In the genomic region with DNA sequence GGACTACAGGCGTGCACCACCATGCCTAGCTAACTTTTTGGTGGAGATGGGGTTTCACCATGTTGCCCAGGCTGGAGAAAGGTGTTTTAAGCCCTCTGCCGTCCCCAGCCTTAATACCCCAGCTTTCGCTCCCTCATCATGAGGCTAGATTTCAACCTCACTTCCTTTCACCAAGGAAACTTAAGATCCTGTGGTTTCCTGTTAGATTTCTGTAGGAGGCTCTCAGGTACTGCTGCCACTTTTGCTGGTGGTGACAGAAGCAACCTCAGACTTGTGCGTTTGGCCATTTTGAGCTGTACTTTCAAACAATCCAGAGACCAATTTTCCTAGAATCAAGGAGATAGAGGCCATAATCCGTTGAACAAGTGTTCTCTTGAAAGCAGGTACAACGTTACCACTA, we compare ENCODE assay signal across 22 cellular contexts. TPM values are rescaled to one million over a fixed set of nuclear protein-coding genes. Genes with fewer than 3 reads are reported as not detected.
DNase-seq lines count a peak whose midpoint lies in the region; ATAC-seq and TF ChIP-seq lines count a peak whose summit lies in the region.
"Had no signal": no experiment of that assay in that cellular context is flagged by ENCODE, and none has a peak within 500 bp of the region (broad histone marks: within the 10 kb centered on the region; RNA-seq: fewer than 3 reads in every experiment).

No MANE protein-coding gene starts in this region.

- H3K36me3 ChIP-seq in mesenchymal stem cell (ENCODE audit: control insufficient read depth in 1 of 2, insufficient read depth in 2 of 2, low read depth in 1 of 2, low read length in 2 of 2): peaks cover 2 to 10% of the 10 kb centered on the region in 2 experiments
- H3K36me3 ChIP-seq in brain microvascular endothelial cell (replicated peaks): no peaks in the 10 kb centered on the region
- H3K36me3 ChIP-seq: BE2C, MG63 had no signal

- no peaks in the 10 kb centered on the region for H3K9me3 ChIP-seq in mesenchymal stem cell (ENCODE audit: control insufficient read depth, low read length)
- H3K9me3 ChIP-seq: BE2C, MG63 had no signal

- H3K4ac ChIP-seq in mesenchymal stem cell (ENCODE audit: low read depth in 1 of 2, low read length in 2 of 2): no peak overlapping the region

- H2BK120ac ChIP-seq in mesenchymal stem cell (ENCODE audit: low read depth, low read length): no peak overlapping the region

- no peak overlapping the region for H3K27ac ChIP-seq in mesenchymal stem cell (ENCODE audit: low read length, poor library complexity, severe bottlenecking)
- no peak overlapping the region for H3K27ac ChIP-seq in brain microvascular endothelial cell

- peak overlapping the region; percentile 30 for H4K8ac ChIP-seq in mesenchymal stem cell (ENCODE audit: low read length)

- no peak overlapping the region for H4K91ac ChIP-seq in mesenchymal stem cell (ENCODE audit: low read length)

- H3K9ac ChIP-seq in mesenchymal stem cell (ENCODE audit: low read length): no peak overlapping the region

- H3K27me3 ChIP-seq in mesenchymal stem cell (ENCODE audit: control insufficient read depth in 1 of 2, insufficient read depth in 1 of 2, low read length in 2 of 2) (no peaks in the 10 kb centered on the region), brain microvascular endothelial cell (replicated peaks) (no peaks in the 10 kb centered on the region)
- H3K27me3 ChIP-seq: BE2C, MG63 had no signal

- peaks cover 1% of the 10 kb centered on the region for H3K27me3 Mint-ChIP-seq in activated CD4-positive, alpha-beta T cell treated with anti-CD3 and anti-CD28 coated beads, Interleukin-2, amount 10 ng/mL, durations not matched to agents 24 days and 14 days
- H3K27me3 Mint-ChIP-seq in activated CD8-positive, alpha-beta T cell treated with anti-CD3 and anti-CD28 coated beads for 36 hours: no peaks in the 10 kb centered on the region
- H3K27me3 Mint-ChIP-seq: memory B cell had no signal

- H2AFZ ChIP-seq in mesenchymal stem cell (ENCODE audit: low read depth, low read length): no peak overlapping the region

- 90% methylated on average over 6 of the region's 6 CpGs for WGBS in mesenchymal stem cell

- no peak overlapping the region for H3K27ac Mint-ChIP-seq in activated CD4-positive, alpha-beta T cell treated with anti-CD3 and anti-CD28 coated beads, Interleukin-2, amount 10 ng/mL, durations not matched to agents 24 days and 14 days
- peak overlapping the region; percentile 64 for H3K27ac Mint-ChIP-seq in activated CD8-positive, alpha-beta T cell treated with anti-CD3 and anti-CD28 coated beads for 36 hours
- H3K27ac Mint-ChIP-seq: memory B cell, nephron had no signal

- intact Hi-C loops in activated CD4-positive, alpha-beta T cell treated with anti-CD3 and anti-CD28 coated beads, Interleukin-2, amount 10 ng/mL, durations not matched to agents 24 days and 14 days (cut with micrococcal nuclease): loop anchor here (5.0 kb wide), 2 partner anchors 34 to 51 kb away; no protein-coding TSS in a partner anchor
- intact Hi-C loops in activated CD8-positive, alpha-beta T cell treated with anti-CD3 and anti-CD28 coated beads for 36 hours (cut with micrococcal nuclease): no loop called here
- intact Hi-C loops in left colon (cut with DNase I, micrococcal nuclease): no loop called here

- no peak overlapping the region for H3K18ac ChIP-seq in mesenchymal stem cell (ENCODE audit: low read depth in 1 of 2, low read length in 2 of 2)

- H2BK5ac ChIP-seq in mesenchymal stem cell (ENCODE audit: low read depth, low read length, poor library complexity, severe bottlenecking): no peak overlapping the region

- ATAC-seq in activated CD8-positive, alpha-beta T cell treated with anti-CD3 and anti-CD28 coated beads for 36 hours: peak; percentile 90
- ATAC-seq in left colon: no peak
- ATAC-seq: esophagus mucosa had no signal

- H3K23ac ChIP-seq in mesenchymal stem cell (ENCODE audit: low read length in 2 of 2): no peak overlapping the region

- H3K4me3 Mint-ChIP-seq in activated CD4-positive, alpha-beta T cell treated with anti-CD3 and anti-CD28 coated beads, Interleukin-2, amount 10 ng/mL, durations not matched to agents 24 days and 14 days: peak overlapping the region; percentile 56
- no peak overlapping the region for H3K4me3 Mint-ChIP-seq in activated CD8-positive, alpha-beta T cell treated with anti-CD3 and anti-CD28 coated beads for 36 hours
- H3K4me3 Mint-ChIP-seq: memory B cell, nephron had no signal

- H3K4me3 ChIP-seq in mesenchymal stem cell (ENCODE audit: insufficient read depth in 1 of 2, low read depth in 1 of 2, low read length in 2 of 2): no peak overlapping the region
- H3K4me3 ChIP-seq in brain microvascular endothelial cell (ENCODE audit: low read depth, low read length): no peak overlapping the region
- H3K4me3 ChIP-seq: MG63 had no signal

- no peak overlapping the region for H2AK5ac ChIP-seq in mesenchymal stem cell (ENCODE audit: low read length, severe bottlenecking)

- POLR2A ChIA-PET in activated CD8-positive, alpha-beta T cell treated with anti-CD3 and anti-CD28 coated beads for 36 hours (lab: Charles Lee): interaction anchor here (0.6 to 1.5 kb wide), 3 partner anchors 27 to 58 kb away, joined by 3 to 4 read pairs (median 4); a partner anchor contains a TSS

- no peak overlapping the region for H2BK12ac ChIP-seq in mesenchymal stem cell (ENCODE audit: low read length in 2 of 2)

- CTCF ChIA-PET in activated CD8-positive, alpha-beta T cell treated with anti-CD3 and anti-CD28 coated beads for 36 hours (lab: Charles Lee): interaction anchor here (1.1 to 1.2 kb wide), 2 partner anchors 15 to 96 kb away, joined by 3 to 4 read pairs; no protein-coding TSS in a partner anchor

- no peak overlapping the region for H2BK15ac ChIP-seq in mesenchymal stem cell (ENCODE audit: low read depth, poor library complexity, severe bottlenecking)

- no peak overlapping the region for H3K4me2 ChIP-seq in mesenchymal stem cell (ENCODE audit: low read length, poor library complexity, severe bottlenecking)

- H3K36me3 Mint-ChIP-seq in activated CD4-positive, alpha-beta T cell treated with anti-CD3 and anti-CD28 coated beads, Interleukin-2, amount 10 ng/mL, durations not matched to agents 24 days and 14 days (ENCODE audit: low read depth): peaks cover 14% of the 10 kb centered on the region
- H3K36me3 Mint-ChIP-seq in activated CD8-positive, alpha-beta T cell treated with anti-CD3 and anti-CD28 coated beads for 36 hours (ENCODE audit: low read depth): peaks cover 19% of the 10 kb centered on the region

- DNase-seq in activated CD4-positive, alpha-beta T cell treated with anti-CD3 and anti-CD28 coated beads, Interleukin-2, amount 10 ng/mL, durations not matched to agents 24 days and 14 days: peak; percentile 75
- no peak for DNase-seq in activated CD4-positive, alpha-beta T cell treated with anti-CD3 and anti-CD28 coated beads, Interleukin-2, amount 50 U/mL, for 4 hours
- DNase-seq in GF-D8 (lab: John Stamatoyannopoulos, UW): peak; percentile 2
- DNase-seq in activated CD8-positive, alpha-beta T cell treated with anti-CD3 and anti-CD28 coated beads for 36 hours: peak; percentile 44
- no peak for DNase-seq in mesenchymal stem cell
- no peak for DNase-seq in brain microvascular endothelial cell
- no peak for DNase-seq in left colon
- no peak for DNase-seq in mesenteric fat pad (ENCODE audit: low spot score)
- DNase-seq: activated CD4-positive, CD25-positive, alpha-beta regulatory T cell; BE2C; caudate nucleus; DMS 273 treated with DMSO at 0.1 percent for 48 hours; effector CD4-positive, alpha-beta T cell; H7; MG63; NCI-H1436; NCI-H2171; posterior cingulate gyrus; SIG-M5 had no signal

- peaks cover 3% of the 10 kb centered on the region for H3K9me3 Mint-ChIP-seq in activated CD4-positive, alpha-beta T cell treated with anti-CD3 and anti-CD28 coated beads, Interleukin-2, amount 10 ng/mL, durations not matched to agents 24 days and 14 days
- no peaks in the 10 kb centered on the region for H3K9me3 Mint-ChIP-seq in activated CD8-positive, alpha-beta T cell treated with anti-CD3 and anti-CD28 coated beads for 36 hours
- H3K9me3 Mint-ChIP-seq: memory B cell, nephron had no signal

- H3K4me1 ChIP-seq in mesenchymal stem cell (ENCODE audit: control insufficient read depth, insufficient read depth, low read depth, low read length): peaks cover 1% of the 10 kb centered on the region
- H3K4me1 ChIP-seq: BE2C had no signal

- no peak overlapping the region for H3K14ac ChIP-seq in mesenchymal stem cell (ENCODE audit: low read length in 2 of 2)

- in situ Hi-C loops in brain microvascular endothelial cell (cut with HindIII; ENCODE audit: low pct_ligation_motif_present, low sequenced_read_pairs): no loop called here

- TF ChIP-seq CTCF in activated CD8-positive, alpha-beta T cell treated with anti-CD3 and anti-CD28 coated beads for 36 hours (IDR thresholded peaks at IDR 0.05): no peak
- TF ChIP-seq CTCF in brain microvascular endothelial cell (IDR thresholded peaks at IDR 0.05; ENCODE audit: low read depth, low read length, missing control alignments): no peak

- peaks cover 2% of the 10 kb centered on the region for H3K79me1 ChIP-seq in mesenchymal stem cell (replicated peaks; ENCODE audit: low read length, poor library complexity, severe bottlenecking)

- peaks cover 15% of the 10 kb centered on the region for H3K4me1 Mint-ChIP-seq in activated CD4-positive, alpha-beta T cell treated with anti-CD3 and anti-CD28 coated beads, Interleukin-2, amount 10 ng/mL, durations not matched to agents 24 days and 14 days
- peaks cover 20% of the 10 kb centered on the region for H3K4me1 Mint-ChIP-seq in activated CD8-positive, alpha-beta T cell treated with anti-CD3 and anti-CD28 coated beads for 36 hours (ENCODE audit: low read depth)
- H3K4me1 Mint-ChIP-seq: memory B cell had no signal

RNA-seq across cellular contexts. Expression of a gene that starts 36.2 kb away (rescaled TPM):
- 54.1 and 54.8 TPM in 2 replicates for total RNA-seq in activated CD4-positive, alpha-beta T cell treated with anti-CD3 and anti-CD28 coated beads, Interleukin-2, amount 10 ng/mL, durations not matched to agents 24 days and 14 days
- 10 to 100 TPM; 46.9 to 51.2 TPM for total RNA-seq in activated CD8-positive, alpha-beta T cell treated with anti-CD3 and anti-CD28 coated beads for 36 hours
- polyA plus RNA-seq in mesenchymal stem cell (2013, experiment 1 of 2): 57.1 TPM
- 62.8 TPM for polyA plus RNA-seq in mesenchymal stem cell (2013, experiment 2 of 2)
- total RNA-seq in left colon (10 to 100 TPM; 13.7 to 23.4 TPM), mesenteric fat pad (23.7 TPM)

Comparison
In these comparisons a context has a peak if more than half of its experiments do, and no peak if none do; other contexts are left out.
1. DNase-seq: peak in activated CD4-positive, alpha-beta T cell treated with anti-CD3 and anti-CD28 coated beads, Interleukin-2, amount 10 ng/mL, durations not matched to agents 24 days and 14 days (single experiment), GF-D8 (single experiment) and activated CD8-positive, alpha-beta T cell treated with anti-CD3 and anti-CD28 coated beads for 36 hours (single experiment); none in activated CD4-positive, alpha-beta T cell treated with anti-CD3 and anti-CD28 coated beads, Interleukin-2, amount 50 U/mL, for 4 hours (0 of 2), mesenchymal stem cell (single experiment), brain microvascular endothelial cell (single experiment), left colon (0 of 2) and mesenteric fat pad (single experiment).